In the genomic region with DNA sequence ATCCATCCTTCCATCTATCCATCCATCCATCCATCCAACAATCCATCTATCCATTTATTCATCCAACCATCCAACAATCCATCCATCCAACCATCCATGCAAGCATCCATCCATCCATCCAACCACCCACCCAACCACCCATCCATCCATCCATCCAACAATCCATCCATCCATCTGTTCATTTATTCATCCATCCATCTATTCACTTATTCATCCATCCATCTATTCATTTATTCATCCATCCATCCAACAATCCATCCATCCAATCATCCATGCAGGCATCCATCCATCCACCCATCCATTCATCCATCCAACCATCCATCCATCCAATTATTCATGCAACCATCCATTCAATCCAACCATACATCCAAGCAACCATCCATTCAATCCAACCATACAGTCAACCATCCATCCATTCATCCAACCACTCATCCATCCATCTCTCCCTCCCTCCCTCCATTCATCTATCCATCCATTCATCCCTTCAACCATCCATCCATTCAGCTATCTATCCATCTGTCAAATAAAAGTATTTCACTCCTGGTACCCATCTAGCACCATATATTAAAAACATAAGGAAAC, we compare ENCODE assay signal across 1 cellular context.
A peak's percentile ranks its signal among the peaks of the same experiment; 100 is the strongest.
TF ChIP-seq lines count a peak whose summit lies in the region.

No MANE protein-coding gene starts in this region.

TF ChIP-seq in HEK293, 187 proteins besides CTCF, POLR2A, EP300 and RAD21 (continued from another document):
- TF ChIP-seq, protein P1, sequence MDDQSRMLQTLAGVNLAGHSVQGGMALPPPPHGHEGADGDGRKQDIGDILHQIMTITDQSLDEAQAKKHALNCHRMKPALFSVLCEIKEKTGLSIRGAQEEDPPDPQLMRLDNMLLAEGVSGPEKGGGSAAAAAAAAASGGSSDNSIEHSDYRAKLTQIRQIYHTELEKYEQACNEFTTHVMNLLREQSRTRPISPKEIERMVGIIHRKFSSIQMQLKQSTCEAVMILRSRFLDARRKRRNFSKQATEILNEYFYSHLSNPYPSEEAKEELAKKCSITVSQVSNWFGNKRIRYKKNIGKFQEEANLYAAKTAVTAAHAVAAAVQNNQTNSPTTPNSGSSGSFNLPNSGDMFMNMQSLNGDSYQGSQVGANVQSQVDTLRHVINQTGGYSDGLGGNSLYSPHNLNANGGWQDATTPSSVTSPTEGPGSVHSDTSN (CRISPR knock-in tag; IDR thresholded peaks at IDR 0.05) = no peak
- TF ChIP-seq ZNF514 (tag by site-specific recombination; IDR thresholded peaks at IDR 0.05) (no peak), ZBTB17 (tag by site-specific recombination; IDR thresholded peaks at IDR 0.05) (peak; percentile 90), ZNF555 (tag by site-specific recombination; conservative IDR thresholded peaks at IDR 0.05) (no peak), ZNF76 (tag by site-specific recombination; IDR thresholded peaks at IDR 0.05; ENCODE audit: borderline replicate concordance, low read depth) (no peak), GLI4 (tag by site-specific recombination; IDR thresholded peaks at IDR 0.05) (no peak), ZNF521 (tag by site-specific recombination; IDR thresholded peaks at IDR 0.05) (no peak), ZNF23 (tag by site-specific recombination; IDR thresholded peaks at IDR 0.05; ENCODE audit: borderline replicate concordance) (no peak), BCL11B (tag by site-specific recombination; IDR thresholded peaks at IDR 0.05; ENCODE audit: low read depth) (no peak), ZNF292 (tag by site-specific recombination; IDR thresholded peaks at IDR 0.05; ENCODE audit: borderline replicate concordance, low read depth) (no peak)
- TF ChIP-seq, protein P2, sequence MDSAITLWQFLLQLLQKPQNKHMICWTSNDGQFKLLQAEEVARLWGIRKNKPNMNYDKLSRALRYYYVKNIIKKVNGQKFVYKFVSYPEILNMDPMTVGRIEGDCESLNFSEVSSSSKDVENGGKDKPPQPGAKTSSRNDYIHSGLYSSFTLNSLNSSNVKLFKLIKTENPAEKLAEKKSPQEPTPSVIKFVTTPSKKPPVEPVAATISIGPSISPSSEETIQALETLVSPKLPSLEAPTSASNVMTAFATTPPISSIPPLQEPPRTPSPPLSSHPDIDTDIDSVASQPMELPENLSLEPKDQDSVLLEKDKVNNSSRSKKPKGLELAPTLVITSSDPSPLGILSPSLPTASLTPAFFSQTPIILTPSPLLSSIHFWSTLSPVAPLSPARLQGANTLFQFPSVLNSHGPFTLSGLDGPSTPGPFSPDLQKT (IDR thresholded peaks at IDR 0.05; ENCODE audit: borderline replicate concordance, low read depth, low read length) = no peak
TF ChIP-seq in HEK293: peak in this region for 2.
